16 cellular contexts compared by ENCODE assay signal in the genomic region with DNA sequence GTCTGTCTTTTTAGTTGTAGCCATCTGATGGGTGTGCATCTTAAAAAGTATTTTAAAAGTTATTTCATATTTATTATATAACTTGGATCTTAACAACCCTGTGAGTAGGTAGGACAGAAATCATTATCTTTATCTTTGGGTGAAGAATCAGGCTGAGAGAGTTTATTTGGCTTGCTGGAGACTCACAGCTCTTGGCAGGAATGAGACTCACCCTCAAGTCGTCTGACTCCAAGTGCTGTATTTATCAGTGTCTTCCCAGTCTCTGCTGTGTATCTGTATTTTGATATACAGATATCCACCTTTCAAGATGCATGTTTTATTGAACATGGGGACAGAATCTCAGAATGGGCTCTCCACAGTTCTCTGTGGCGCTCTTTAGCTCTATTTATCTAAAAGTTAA.
"Had no signal": no experiment of that assay in that cellular context is flagged by ENCODE, and none has a peak within 500 bp of the region (broad histone marks: within the 10 kb centered on the region; RNA-seq: fewer than 3 reads in every experiment).

No MANE protein-coding gene starts in this region.

- DNase-seq: activated CD4-positive, CD25-positive, alpha-beta regulatory T cell treated with anti-CD3 and anti-CD28 coated beads, Interleukin-2, amount 50 U/mL, for 72 hours; activated T-cell treated with anti-CD3 and anti-CD28 coated beads for 4 hours; adrenal gland; dorsolateral prefrontal cortex; immature natural killer cell; naive B cell; ovary; stimulated activated naive B cell treated with anti-CD40 and anti-IgM and Interleukin-4, amounts not matched to agents 10 μg/mL and 1 μg/mL and 100 μg/mL, for 72 hours; substantia nigra; T-cell; T1000 had no signal

- H3K4me2 ChIP-seq: neural progenitor cell had no signal

- H3K36me3 Mint-ChIP-seq: activated naive CD4-positive, alpha-beta T cell treated with anti-CD3 and anti-CD28 coated beads, Interleukin-2, amount 50 U/mL, for 24 hours; naive B cell; neural progenitor cell had no signal

- H3K36me3 ChIP-seq: adrenal gland, cardiac muscle cell, neural progenitor cell, ovary, tibial nerve had no signal

- H3K9me3 Mint-ChIP-seq: activated naive CD4-positive, alpha-beta T cell treated with anti-CD3 and anti-CD28 coated beads, Interleukin-2, amount 50 U/mL, for 24 hours; immature natural killer cell; naive B cell; neural progenitor cell; stimulated activated naive B cell treated with anti-CD40 and anti-IgM and Interleukin-4, amounts not matched to agents 10 μg/mL and 1 μg/mL and 100 μg/mL, for 72 hours; T-cell had no signal

- H3K27me3 Mint-ChIP-seq: activated naive CD4-positive, alpha-beta T cell treated with anti-CD3 and anti-CD28 coated beads, Interleukin-2, amount 50 U/mL, for 24 hours; naive B cell; stimulated activated naive B cell treated with anti-CD40 and anti-IgM and Interleukin-4, amounts not matched to agents 10 μg/mL and 1 μg/mL and 100 μg/mL, for 72 hours; T-cell had no signal

- H2AFZ ChIP-seq: neural progenitor cell had no signal

- ATAC-seq: stimulated activated naive B cell treated with anti-CD40 and anti-IgM and Interleukin-4, amounts not matched to agents 10 μg/mL and 1 μg/mL and 100 μg/mL, for 72 hours; T-cell had no signal

- H3K27ac Mint-ChIP-seq: activated naive CD4-positive, alpha-beta T cell treated with anti-CD3 and anti-CD28 coated beads, Interleukin-2, amount 50 U/mL, for 24 hours; immature natural killer cell; naive B cell; neural progenitor cell; stimulated activated naive B cell treated with anti-CD40 and anti-IgM and Interleukin-4, amounts not matched to agents 10 μg/mL and 1 μg/mL and 100 μg/mL, for 72 hours; T-cell had no signal

- H3K9ac ChIP-seq: neural progenitor cell had no signal

- H3K9me3 ChIP-seq: adrenal gland, ovary, tibial nerve had no signal

- H3K4me3 Mint-ChIP-seq: activated naive CD4-positive, alpha-beta T cell treated with anti-CD3 and anti-CD28 coated beads, Interleukin-2, amount 50 U/mL, for 24 hours; immature natural killer cell; naive B cell; neural progenitor cell; stimulated activated naive B cell treated with anti-CD40 and anti-IgM and Interleukin-4, amounts not matched to agents 10 μg/mL and 1 μg/mL and 100 μg/mL, for 72 hours; T-cell had no signal

- H3K4me1 ChIP-seq: neural progenitor cell had no signal

- H3K27ac ChIP-seq: adrenal gland, neural progenitor cell had no signal

- H3K4me3 ChIP-seq: adrenal gland, cardiac muscle cell, lung, neural progenitor cell, ovary had no signal

- H3K27me3 ChIP-seq: adrenal gland, cardiac muscle cell, dorsolateral prefrontal cortex, neural progenitor cell, ovary, tibial nerve had no signal
